1 cellular context compared by ENCODE assay signal in the genomic region with DNA sequence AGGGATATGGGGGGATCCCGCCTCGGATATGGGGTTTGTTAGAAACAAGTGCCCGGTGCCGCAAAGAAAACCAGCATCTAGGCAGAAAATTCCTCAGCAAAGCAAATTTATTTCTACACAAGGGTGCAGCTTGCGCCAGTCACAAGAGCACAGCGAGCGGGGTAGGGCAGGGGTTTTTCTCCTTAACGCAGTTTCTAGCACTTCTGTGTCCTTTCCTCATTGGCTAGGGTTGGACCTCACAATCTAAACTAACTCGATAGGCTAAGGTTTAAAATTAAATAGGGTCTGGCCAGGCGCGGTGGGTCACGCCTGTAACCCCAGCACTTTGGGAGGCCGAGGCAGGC.
TF ChIP-seq lines count a peak whose summit lies in the region.

No MANE protein-coding gene starts in this region.

TF ChIP-seq in HCT116, 20 proteins besides CTCF, POLR2A, EP300 and RAD21 (continued from another document):
- TF ChIP-seq, protein P1, sequence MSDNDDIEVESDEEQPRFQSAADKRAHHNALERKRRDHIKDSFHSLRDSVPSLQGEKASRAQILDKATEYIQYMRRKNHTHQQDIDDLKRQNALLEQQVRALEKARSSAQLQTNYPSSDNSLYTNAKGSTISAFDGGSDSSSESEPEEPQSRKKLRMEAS (IDR thresholded peaks at IDR 0.05), result no peak
- TF ChIP-seq FOSL1 (IDR thresholded peaks at IDR 0.05; ENCODE audit: low read depth), result no peak
- no peak for TF ChIP-seq SIN3A (IDR thresholded peaks at IDR 0.05; ENCODE audit: low read depth)
- no peak for TF ChIP-seq ZNF274 (IDR thresholded peaks at IDR 0.05; ENCODE audit: low read depth, low read length)
- TF ChIP-seq EZH2phosphoT487 (IDR thresholded peaks at IDR 0.05; ENCODE audit: borderline replicate concordance), result no peak
- no peak for TF ChIP-seq POLR2AphosphoS5 (IDR thresholded peaks at IDR 0.05; ENCODE audit: low read depth, low read length)
- TF ChIP-seq, protein P2, sequence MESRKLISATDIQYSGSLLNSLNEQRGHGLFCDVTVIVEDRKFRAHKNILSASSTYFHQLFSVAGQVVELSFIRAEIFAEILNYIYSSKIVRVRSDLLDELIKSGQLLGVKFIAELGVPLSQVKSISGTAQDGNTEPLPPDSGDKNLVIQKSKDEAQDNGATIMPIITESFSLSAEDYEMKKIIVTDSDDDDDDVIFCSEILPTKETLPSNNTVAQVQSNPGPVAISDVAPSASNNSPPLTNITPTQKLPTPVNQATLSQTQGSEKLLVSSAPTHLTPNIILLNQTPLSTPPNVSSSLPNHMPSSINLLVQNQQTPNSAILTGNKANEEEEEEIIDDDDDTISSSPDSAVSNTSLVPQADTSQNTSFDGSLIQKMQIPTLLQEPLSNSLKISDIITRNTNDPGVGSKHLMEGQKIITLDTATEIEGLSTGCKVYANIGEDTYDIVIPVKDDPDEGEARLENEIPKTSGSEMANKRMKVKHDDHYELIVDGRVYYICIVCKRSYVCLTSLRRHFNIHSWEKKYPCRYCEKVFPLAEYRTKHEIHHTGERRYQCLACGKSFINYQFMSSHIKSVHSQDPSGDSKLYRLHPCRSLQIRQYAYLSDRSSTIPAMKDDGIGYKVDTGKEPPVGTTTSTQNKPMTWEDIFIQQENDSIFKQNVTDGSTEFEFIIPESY (IDR thresholded peaks at IDR 0.05; ENCODE audit: extremely low read depth, insufficient replicate concordance, low read length), result no peak
- no peak for TF ChIP-seq CBX3 (IDR thresholded peaks at IDR 0.05; ENCODE audit: low read depth)
- no peak for TF ChIP-seq EZH2 (IDR thresholded peaks at IDR 0.05)
- TF ChIP-seq YY1 (IDR thresholded peaks at IDR 0.05; ENCODE audit: extremely low read depth, insufficient replicate concordance, low read depth, low read length), result no peak
- TF ChIP-seq ELF1 (IDR thresholded peaks at IDR 0.05; ENCODE audit: borderline replicate concordance, low read depth), result no peak
- no peak for TF ChIP-seq TCF7L2 (IDR thresholded peaks at IDR 0.05; ENCODE audit: borderline replicate concordance, extremely low read depth, insufficient read depth, insufficient read length)
